8 cellular contexts compared by ENCODE assay signal in the genomic region with DNA sequence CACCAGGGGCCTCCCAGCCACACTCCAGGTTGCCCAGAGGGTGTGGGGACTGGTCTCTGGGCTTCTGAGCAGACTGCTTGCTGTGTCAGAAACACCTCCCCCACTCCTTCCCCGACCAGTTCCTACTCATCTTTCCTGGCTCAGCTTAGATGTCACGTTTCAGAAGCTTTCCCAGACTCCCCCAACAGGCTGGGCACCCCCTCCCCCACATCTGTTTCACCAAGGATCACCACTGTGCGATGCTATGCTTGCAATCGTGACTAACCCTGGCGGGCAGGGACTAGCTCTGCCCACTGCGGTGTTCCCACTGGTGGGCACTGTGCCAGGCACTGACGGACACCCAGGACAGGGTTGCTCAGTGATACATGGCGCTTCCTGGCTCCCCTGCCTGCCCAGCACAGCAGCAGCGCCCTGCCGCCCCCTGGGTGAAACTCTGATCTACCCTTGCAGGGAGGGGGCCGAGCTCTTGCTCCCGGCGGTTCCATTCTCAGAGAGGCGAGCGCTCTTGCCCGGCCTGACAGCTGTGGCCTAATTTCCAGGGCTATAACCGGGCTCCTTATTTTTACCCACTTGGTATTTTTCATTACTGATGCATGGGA. TPM values are rescaled to one million over a fixed set of nuclear protein-coding genes. Genes with fewer than 3 reads are reported as not detected.
A peak's percentile ranks its signal among the peaks of the same experiment; 100 is the strongest.
DNase-seq lines count a peak whose midpoint lies in the region; ATAC-seq lines count a peak whose summit lies in the region.

No MANE protein-coding gene starts in this region.

- H3K79me1 ChIP-seq in mesendoderm (ENCODE audit: low read length) = no peaks in the 10 kb centered on the region

- H3K4ac ChIP-seq in mesendoderm (ENCODE audit: low read depth, low read length) = no peak overlapping the region

- H2BK15ac ChIP-seq in mesendoderm (replicated peaks; ENCODE audit: low read depth) = no peak overlapping the region

- no peak overlapping the region for H3K4me3 ChIP-seq in mesendoderm (ENCODE audit: low read length)

- no peak for ATAC-seq in GM19324 (IDR thresholded peaks at IDR 0.05; ENCODE audit: low FRiP score, unreplicated experiment)

- peaks cover 4% of the 10 kb centered on the region for H3K4me1 ChIP-seq in mesendoderm (ENCODE audit: control insufficient read depth, low read depth, low read length)

- DNase-seq in AG08396 (ENCODE audit: low spot score) (peak; percentile 95), NCI-H1092 treated with DMSO at 0.1 percent for 48 hours (lab: John Stamatoyannopoulos, UW) (peak; percentile 93), mesendoderm (peak; percentile 69), T-helper 9 cell (no peak), SKM-1 treated with dmso at 0.1 percent for 144 hours (lab: John Stamatoyannopoulos, UW; ENCODE audit: unreplicated experiment) (no peak), germinal center (ENCODE audit: low spot score) (no peak)

- H3K79me2 ChIP-seq in mesendoderm (ENCODE audit: control insufficient read depth, insufficient read depth, low read length) = no peaks in the 10 kb centered on the region

- H3K23ac ChIP-seq in mesendoderm (ENCODE audit: low read length) = no peak overlapping the region

- H4K8ac ChIP-seq in mesendoderm (ENCODE audit: low read depth, low read length) = no peak overlapping the region

- H3K9ac ChIP-seq in mesendoderm (ENCODE audit: low read length) = peak overlapping the region; percentile 13

- H2AK5ac ChIP-seq in mesendoderm (ENCODE audit: low read length) = no peak overlapping the region

- H3K56ac ChIP-seq in mesendoderm (ENCODE audit: low read length) = peak overlapping the region; percentile 12

- no peaks in the 10 kb centered on the region for H3K36me3 ChIP-seq in mesendoderm (ENCODE audit: control insufficient read depth, insufficient read depth, low read length)

- H3K27ac ChIP-seq in cingulate gyrus (ENCODE audit: low read depth, low read length) = peak overlapping the region; percentile 91
- H3K27ac ChIP-seq in mesendoderm (ENCODE audit: low read depth, low read length) = no peak overlapping the region

- H3K18ac ChIP-seq in mesendoderm (ENCODE audit: low read length) = no peak overlapping the region

- no peak overlapping the region for H2BK120ac ChIP-seq in mesendoderm (ENCODE audit: low read depth, low read length)

- no CpG with 5 or more reads among the region's 17 CpGs for WGBS in mesendoderm (ENCODE audit: extremely low coverage, insufficient coverage, low lambda C conversion rate)

- no peak overlapping the region for H4K5ac ChIP-seq in mesendoderm (ENCODE audit: low read length)

- H3K4me2 ChIP-seq in mesendoderm (ENCODE audit: low read length) = no peak overlapping the region

- H3K27me3 ChIP-seq in mesendoderm (ENCODE audit: insufficient read depth, low read length, poor library complexity) = no peaks in the 10 kb centered on the region

- no peak overlapping the region for H2BK5ac ChIP-seq in mesendoderm (ENCODE audit: low read length)

RNA-seq across cellular contexts. Expression of gene MTSS2, which starts 29.4 kb away (rescaled TPM):
- 43.1 TPM for polyA plus RNA-seq in mesendoderm (2013, experiment 1 of 2)
- polyA plus RNA-seq in mesendoderm (2013, experiment 2 of 2) = 46.9 TPM

Comparison
In these comparisons a context has a peak if more than half of its experiments do, and no peak if none do; other contexts are left out.
1. DNase-seq: peak in AG08396 (single experiment), NCI-H1092 treated with DMSO at 0.1 percent for 48 hours (single experiment) and mesendoderm (single experiment); none in T-helper 9 cell (single experiment), SKM-1 treated with dmso at 0.1 percent for 144 hours (single experiment) and germinal center (single experiment).